ENCODE assay signal across 10 cellular contexts in genomic region chr2:188974184-188974583, GRCh38. TPM values are rescaled to one million over a fixed set of nuclear protein-coding genes. Genes with fewer than 3 reads are reported as not detected.
DNase-seq lines count a peak whose midpoint lies in the region; ATAC-seq and TF ChIP-seq lines count a peak whose summit lies in the region.
"Had no signal": no experiment of that assay in that cellular context is flagged by ENCODE, and none has a peak within 500 bp of the region (broad histone marks: within the 10 kb centered on the region; RNA-seq: fewer than 3 reads in every experiment).

COL3A1 (plus strand) TSS chr2:188974373; CDS start chr2:188974490, 117 bp downstream.

- ATAC-seq in HG02938 (IDR thresholded peaks at IDR 0.05; ENCODE audit: unreplicated experiment), result no peak
- ATAC-seq in foreskin keratinocyte, result no peak

- H3K9me3 ChIP-seq in right atrium auricular region, result no peaks in the 10 kb centered on the region
- H3K9me3 ChIP-seq in sigmoid colon, result no peaks in the 10 kb centered on the region

- H3K4me3 Mint-ChIP-seq in glutamatergic neuron (ENCODE audit: unreplicated experiment), result no peak within 1 kb of the TSS

- H3K27ac ChIP-seq in right atrium auricular region, result peak within 1 kb of the TSS; percentile 68 to 84
- peak within 1 kb of the TSS; percentile 80 to 91 (median 86) for H3K27ac ChIP-seq in sigmoid colon
- H3K27ac ChIP-seq in foreskin keratinocyte, result no peak within 1 kb of the TSS

- intact Hi-C loops in sigmoid colon (cut with DNase I), result loop anchor here (2.0 kb wide), 1 partner anchor 681 kb away; no protein-coding TSS in a partner anchor

- H3K4me1 Mint-ChIP-seq in glutamatergic neuron (ENCODE audit: low read depth, unreplicated experiment), result peaks cover 3% of the 10 kb centered on the region

- H3K27me3 Mint-ChIP-seq in glutamatergic neuron (ENCODE audit: unreplicated experiment), result no peaks in the 10 kb centered on the region

- no peak within 1 kb of the TSS for H3K27ac Mint-ChIP-seq in glutamatergic neuron (ENCODE audit: unreplicated experiment)

- H3K36me3 Mint-ChIP-seq in glutamatergic neuron (ENCODE audit: unreplicated experiment), result no peaks in the 10 kb centered on the region

- H3K27me3 ChIP-seq in right atrium auricular region (no peaks in the 10 kb centered on the region), sigmoid colon (no peaks in the 10 kb centered on the region), foreskin keratinocyte (no peaks in the 10 kb centered on the region)

- no peaks in the 10 kb centered on the region for H3K9me3 Mint-ChIP-seq in glutamatergic neuron (ENCODE audit: unreplicated experiment)

- TF ChIP-seq POLR2A in sigmoid colon (IDR thresholded peaks at IDR 0.05), result peak; percentile 25 to 66

- no peak for TF ChIP-seq EP300 in sigmoid colon (IDR thresholded peaks at IDR 0.05)

- H3K36me3 ChIP-seq in right atrium auricular region (no peaks in the 10 kb centered on the region), sigmoid colon (no peaks in the 10 kb centered on the region)

- WGBS in sigmoid colon, 2 donors, result 23 to 49% methylated on average over 4 of the region's 4 CpGs

- H3K4me1 ChIP-seq in right atrium auricular region (no peaks in the 10 kb centered on the region), sigmoid colon (peaks cover 0 to 56% (median 31%) of the 10 kb centered on the region in 4 donors), foreskin keratinocyte (no peaks in the 10 kb centered on the region)

- TF ChIP-seq CTCF in right atrium auricular region (IDR thresholded peaks at IDR 0.05) (no peak), sigmoid colon (IDR thresholded peaks at IDR 0.05) (no peak), glutamatergic neuron (IDR thresholded peaks at IDR 0.05; ENCODE audit: partially characterized antibody, unreplicated experiment) (no peak), foreskin keratinocyte (conservative IDR thresholded peaks at IDR 0.05) (no peak)

- H3K4me3 ChIP-seq in right atrium auricular region (peak within 1 kb of the TSS; percentile 45 to 47), sigmoid colon (peak within 1 kb of the TSS; percentile 38 to 62 (median 54))

- DNase-seq in EH (ENCODE audit: low read depth) (peak; percentile 88), astrocyte of the hippocampus (ENCODE audit: low read depth, low spot score) (peak; percentile 31), right atrium auricular region (ENCODE audit: low spot score) (no peak), sigmoid colon (peak; percentile 75), glutamatergic neuron (no peak), foreskin keratinocyte (no peak)
- no peak for DNase-seq in NK-92 treated with Interleukin-12 subunit alpha and Interleukin-12 subunit beta, amount 100 ng/mL, for 24 hours (lab: John Stamatoyannopoulos, UW)
- DNase-seq: Calu3; stimulated activated CD8-positive, alpha-beta memory T cell treated with anti-CD3 and anti-CD28 coated beads, Interleukin-4, amount 100 ng/mL, for 48 hours had no signal

RNA-seq across cellular contexts. Expression of gene COL3A1, which starts in this region (rescaled TPM):
- total RNA-seq in right atrium auricular region, result 100 to 1,000 TPM in 1 of 2 donors, 10 to 100 TPM in 1; 86.4 to 608 TPM
- 1,000 to 10,000 TPM in 1 of 4 donors, 100 to 1,000 TPM in 3; 183 to 1,567 (median 438) TPM for total RNA-seq in sigmoid colon
- 100 to 1,000 TPM in 1 of 3 donors, 10 to 100 TPM in 2; 29.1 to 294 (median 34.8) TPM for polyA plus RNA-seq in sigmoid colon
- not detected for total RNA-seq in glutamatergic neuron (ENCODE audit: unreplicated experiment)
- total RNA-seq in foreskin keratinocyte, result 0.04 and 0.24 TPM in 2 replicates
- 0.03 and 0.06 TPM in 2 replicates for polyA plus RNA-seq in foreskin keratinocyte
- total RNA-seq: Calu3 had no signal

Comparison
In these comparisons a context has a peak if more than half of its experiments do, and no peak if none do; other contexts are left out.
1. RNA of gene COL3A1 (total RNA-seq): 86.4 to 608 TPM in right atrium auricular region and 183 to 1,567 TPM in sigmoid colon; 0.04 to 0.24 TPM in foreskin keratinocyte and not detected in glutamatergic neuron (single experiment); every median in the first group is over 10 times any median in the second.
2. RNA of gene COL3A1 (polyA plus RNA-seq): 29.1 to 294 TPM in sigmoid colon; 0.03 to 0.06 TPM in foreskin keratinocyte; every median in the first group is over 10 times any median in the second.
3. DNase-seq: peak in EH (single experiment), astrocyte of the hippocampus (single experiment) and sigmoid colon (single experiment); none in right atrium auricular region (single experiment), NK-92 treated with Interleukin-12 subunit alpha and Interleukin-12 subunit beta, amount 100 ng/mL, for 24 hours (single experiment), glutamatergic neuron (single experiment) and foreskin keratinocyte (0 of 2).